Comparison of ENCODE assay signal across 8 cellular contexts in genomic region chr6:117265425-117266266, GRCh38. TPM values are rescaled to one million over a fixed set of nuclear protein-coding genes. Genes with fewer than 3 reads are reported as not detected.
A peak's percentile ranks its signal among the peaks of the same experiment; 100 is the strongest.
DNase-seq lines count a peak whose midpoint lies in the region; ATAC-seq and TF ChIP-seq lines count a peak whose summit lies in the region.

Gene VGLL2, plus strand, starts transcription at chr6:117265558. Its CDS starts 206 bp downstream, at chr6:117265764.

- DNase-seq in CD8-positive, alpha-beta T cell = no peak
- DNase-seq in GM23338 (ENCODE audit: low spot score) = peak; percentile 74
- peak; percentile 78 for DNase-seq in NCI-H82 (lab: John Stamatoyannopoulos, UW)
- peak; percentile 21 to 54 for DNase-seq in lung microvascular endothelial cell (ENCODE audit: low read depth in 2 of 2)
- DNase-seq in tibial nerve (ENCODE audit: low spot score in 2 of 2) = no peak
- DNase-seq in occipital lobe (lab: John Stamatoyannopoulos, UW) = no peak
- no peak for DNase-seq in PC-3

- no peaks in the 10 kb centered on the region for H3K9me3 Mint-ChIP-seq in CD8-positive, alpha-beta T cell
- H3K9me3 Mint-ChIP-seq in GM23338 = 0 out of 3 replicates have a peak, but pooled peaks cover 2% of the 10 kb centered on the region

- H3K4me1 Mint-ChIP-seq in CD8-positive, alpha-beta T cell (ENCODE audit: low read depth) = peaks cover 16% of the 10 kb centered on the region
- peaks cover 34% of the 10 kb centered on the region for H3K4me1 Mint-ChIP-seq in GM23338

- POLR2A ChIA-PET in CD8-positive, alpha-beta T cell (lab: Charles Lee) = no interaction called here
- POLR2A ChIA-PET in PC-3 (lab: Charles Lee; ENCODE audit: unreplicated experiment) = no interaction called here

- TF ChIP-seq CTCF in CD8-positive, alpha-beta T cell (IDR thresholded peaks at IDR 0.05) = no peak
- 0 out of 4 replicates have a peak, but pooled peaks of 1 of the 2 experiments have one; percentile 8 for TF ChIP-seq CTCF in GM23338 (conservative IDR thresholded peaks at IDR 0.05; ENCODE audit: low read depth in 2 of 2)
- TF ChIP-seq CTCF in tibial nerve (IDR thresholded peaks at IDR 0.05) = no peak
- no peak for TF ChIP-seq CTCF in PC-3 (conservative IDR thresholded peaks at IDR 0.05; ENCODE audit: low read depth, low read length)

- H2AFZ ChIP-seq in GM23338 (peak within 1 kb of the TSS; percentile 99), PC-3 (ENCODE audit: low read length) (no peak within 1 kb of the TSS)

- ATAC-seq in CD8-positive, alpha-beta T cell = no peak
- ATAC-seq in GM23338 (peak; percentile 55), PC-3 (no peak)

- H3K9me2 ChIP-seq in GM23338 (ENCODE audit: insufficient read depth) (no peaks in the 10 kb centered on the region), PC-3 (replicated peaks; ENCODE audit: low read length) (no peaks in the 10 kb centered on the region)

- H3K4me1 ChIP-seq in CD8-positive, alpha-beta T cell (ENCODE audit: insufficient read depth, low read length) = peaks cover 13% of the 10 kb centered on the region
- H3K4me1 ChIP-seq in GM23338 (ENCODE audit: insufficient read depth) (peaks cover 45% of the 10 kb centered on the region), ectodermal cell (ENCODE audit: control insufficient read depth, insufficient read depth, low read length) (peaks cover 10% of the 10 kb centered on the region), tibial nerve (peaks cover 0 to 47% (median 15%) of the 10 kb centered on the region in 4 donors), PC-3 (ENCODE audit: insufficient read depth, low read length) (no peaks in the 10 kb centered on the region)

- no peaks in the 10 kb centered on the region for H3K36me3 Mint-ChIP-seq in CD8-positive, alpha-beta T cell
- H3K36me3 Mint-ChIP-seq in GM23338 (ENCODE audit: low read depth) = no peaks in the 10 kb centered on the region

- no peaks in the 10 kb centered on the region for H3K79me2 ChIP-seq in GM23338 (replicated peaks; ENCODE audit: insufficient read depth)
- H3K79me2 ChIP-seq in PC-3 (ENCODE audit: low read length) = no peaks in the 10 kb centered on the region

- H3K9ac ChIP-seq in PC-3 (ENCODE audit: low read length) = no peak within 1 kb of the TSS

- peaks cover 32% of the 10 kb centered on the region for H3K27me3 ChIP-seq in CD8-positive, alpha-beta T cell (ENCODE audit: insufficient read depth, low read length)
- H3K27me3 ChIP-seq in GM23338 (ENCODE audit: insufficient read depth) = peaks cover 100% of the 10 kb centered on the region
- peaks cover 97% of the 10 kb centered on the region for H3K27me3 ChIP-seq in ectodermal cell (ENCODE audit: control insufficient read depth, insufficient read depth, low read length, poor library complexity, severe bottlenecking)
- H3K27me3 ChIP-seq in tibial nerve = peaks cover 4 to 89% of the 10 kb centered on the region in 2 donors
- peaks cover 87% of the 10 kb centered on the region for H3K27me3 ChIP-seq in PC-3 (ENCODE audit: low read length)

- 0% methylated on average over 62 of the region's 62 CpGs for WGBS in ectodermal cell, 2 experiments
- WGBS in tibial nerve, 2 donors = 1 to 3% methylated on average over 29 to 39 of the region's 62 CpGs

- H3K36me3 ChIP-seq in CD8-positive, alpha-beta T cell (ENCODE audit: insufficient read depth, low read length) = no peaks in the 10 kb centered on the region
- H3K36me3 ChIP-seq in GM23338 (ENCODE audit: insufficient read depth) (no peaks in the 10 kb centered on the region), ectodermal cell (ENCODE audit: control insufficient read depth, insufficient read depth, low read length) (no peaks in the 10 kb centered on the region), tibial nerve (no peaks in the 10 kb centered on the region), PC-3 (ENCODE audit: low read depth, low read length) (no peaks in the 10 kb centered on the region)

- no peaks in the 10 kb centered on the region for H3K9me3 ChIP-seq in CD8-positive, alpha-beta T cell (ENCODE audit: low read length)
- H3K9me3 ChIP-seq in ectodermal cell (ENCODE audit: control insufficient read depth, low read length) = no peaks in the 10 kb centered on the region
- peaks cover 0 to 2% (median 0%) of the 10 kb centered on the region in 4 donors for H3K9me3 ChIP-seq in tibial nerve
- no peaks in the 10 kb centered on the region for H3K9me3 ChIP-seq in PC-3 (ENCODE audit: low read length)

- CTCF ChIA-PET in CD8-positive, alpha-beta T cell (lab: Charles Lee) = no interaction called here
- CTCF ChIA-PET in PC-3 (lab: Charles Lee) = no interaction called here

- H3K4me2 ChIP-seq in GM23338 (peak within 1 kb of the TSS; percentile 88), PC-3 (ENCODE audit: low read length) (no peak within 1 kb of the TSS)

- no peak within 1 kb of the TSS for H3K27ac ChIP-seq in CD8-positive, alpha-beta T cell (ENCODE audit: low read depth, low read length)
- H3K27ac ChIP-seq in GM23338 (ENCODE audit: low read depth) = no peak within 1 kb of the TSS
- H3K27ac ChIP-seq in ectodermal cell (ENCODE audit: insufficient read depth, low read depth, low read length, poor library complexity, severe bottlenecking) = no peak within 1 kb of the TSS
- H3K27ac ChIP-seq in tibial nerve = no peak within 1 kb of the TSS
- no peak within 1 kb of the TSS for H3K27ac ChIP-seq in PC-3 (ENCODE audit: low read length)

- peaks cover 14% of the 10 kb centered on the region; the same call in 1 of the 2 replicates for H4K20me1 ChIP-seq in GM23338 (replicated peaks; ENCODE audit: insufficient read depth)
- H4K20me1 ChIP-seq in PC-3 (ENCODE audit: low read length) = no peaks in the 10 kb centered on the region

- peak within 1 kb of the TSS; percentile 63 for H3K4me3 Mint-ChIP-seq in CD8-positive, alpha-beta T cell
- peak within 1 kb of the TSS; percentile 80 for H3K4me3 Mint-ChIP-seq in GM23338

- no peak within 1 kb of the TSS for H3K27ac Mint-ChIP-seq in CD8-positive, alpha-beta T cell
- no peak within 1 kb of the TSS for H3K27ac Mint-ChIP-seq in GM23338

- H3K27me3 Mint-ChIP-seq in CD8-positive, alpha-beta T cell (ENCODE audit: low read depth) = peaks cover 68% of the 10 kb centered on the region
- H3K27me3 Mint-ChIP-seq in GM23338 (ENCODE audit: insufficient read depth, low read depth, poor library complexity) = peaks cover 93% of the 10 kb centered on the region

- peaks cover 7% of the 10 kb centered on the region; the same call in 1 of the 2 replicates for H3F3A ChIP-seq in GM23338 (replicated peaks; ENCODE audit: low read depth)
- H3F3A ChIP-seq in PC-3 (ENCODE audit: low read length, unreplicated experiment) = no peaks in the 10 kb centered on the region

- intact Hi-C loops in CD8-positive, alpha-beta T cell (cut with DNase I, micrococcal nuclease) = no loop called here
- intact Hi-C loops in PC-3 (cut with micrococcal nuclease) = no loop called here

- BruUV-seq in PC-3 (replicated peaks; lab: Mats Ljungman, UMichigan) = no TSS peak

- peak within 1 kb of the TSS; percentile 30 for H3K4me3 ChIP-seq in CD8-positive, alpha-beta T cell (ENCODE audit: low read depth, low read length)
- H3K4me3 ChIP-seq in GM23338 (peak within 1 kb of the TSS; percentile 75), ectodermal cell (ENCODE audit: insufficient read depth, low read depth, low read length) (peak within 1 kb of the TSS; percentile 36), tibial nerve (peak within 1 kb of the TSS; percentile 19 to 49 (median 34)), PC-3 (ENCODE audit: low read length) (no peak within 1 kb of the TSS)

- no peak for TF ChIP-seq EP300 in tibial nerve (IDR thresholded peaks at IDR 0.05)

- TF ChIP-seq POLR2A in tibial nerve (IDR thresholded peaks at IDR 0.05) = no peak

TF ChIP-seq in GM23338, 12 proteins besides CTCF, POLR2A, EP300 and RAD21 (continues in another document):
- no peak for TF ChIP-seq ZNF114 (CRISPR knock-in tag; IDR thresholded peaks at IDR 0.05)
- TF ChIP-seq NANOG (IDR thresholded peaks at IDR 0.05; ENCODE audit: borderline replicate concordance) = no peak
- peak; percentile 93 for TF ChIP-seq EZH2 (IDR thresholded peaks at IDR 0.05; ENCODE audit: low read depth, unreplicated experiment)
- no peak for TF ChIP-seq JUNB (IDR thresholded peaks at IDR 0.05; ENCODE audit: unreplicated experiment)
- TF ChIP-seq EZH2phosphoT487 (IDR thresholded peaks at IDR 0.05; ENCODE audit: unreplicated experiment) = peak; percentile 77

RNA-seq across cellular contexts. Expression of gene VGLL2, which starts in this region (rescaled TPM):
- not detected for total RNA-seq in CD8-positive, alpha-beta T cell
- 0.12 TPM in 1 of 2 replicates, not detected in the other for total RNA-seq in GM23338 (2014; rRNA removed; shearing (Covaris generic))
- not detected in 2 replicates for polyA plus RNA-seq in GM23338 (2016; fragmentation: Nextera tagmentation; extraction: Ambion mirVana)
- not detected for polyA plus RNA-seq in ectodermal cell (2013, experiment 1 of 4)
- not detected for polyA plus RNA-seq in ectodermal cell (2013, experiment 2 of 4)
- polyA plus RNA-seq in ectodermal cell (2013, experiment 3 of 4) = not detected
- polyA plus RNA-seq in ectodermal cell (2013, experiment 4 of 4) = not detected
- total RNA-seq in lung microvascular endothelial cell (not detected in 2 replicates), tibial nerve (not detected), occipital lobe (not detected), PC-3 (2014; rRNA removed) (not detected in 2 replicates)

Comparison
In these comparisons a context has a peak if more than half of its experiments do, and no peak if none do; other contexts are left out.
1. Peak in DNase-seq, ATAC-seq, H3K4me3 ChIP-seq and H3K4me2 ChIP-seq in GM23338; RNA of the gene not detected or under 1 TPM.
2. Peak in DNase-seq in lung microvascular endothelial cell; RNA of the gene not detected or under 1 TPM.